1 cellular context compared by ENCODE assay signal in genomic region chr16:69048328-69049120, GRCh38.
TF ChIP-seq lines count a peak whose summit lies in the region.

No MANE protein-coding gene starts in this region.

TF ChIP-seq in GM23338, 12 proteins besides CTCF, POLR2A, EP300 and RAD21 (continued from another document):
- TF ChIP-seq ZNF462 (CRISPR knock-in tag; IDR thresholded peaks at IDR 0.05) (no peak), EZH2phosphoT487 (IDR thresholded peaks at IDR 0.05; ENCODE audit: unreplicated experiment) (no peak), ZNF114 (CRISPR knock-in tag; IDR thresholded peaks at IDR 0.05) (no peak), JUNB (IDR thresholded peaks at IDR 0.05; ENCODE audit: unreplicated experiment) (no peak), CREB1 (CRISPR knock-in tag; IDR thresholded peaks at IDR 0.05; ENCODE audit: low read depth) (no peak), NANOG (IDR thresholded peaks at IDR 0.05; ENCODE audit: borderline replicate concordance) (no peak), EZH2 (IDR thresholded peaks at IDR 0.05; ENCODE audit: low read depth, unreplicated experiment) (no peak)
